ENCODE assay signal across 9 cellular contexts in the genomic region with DNA sequence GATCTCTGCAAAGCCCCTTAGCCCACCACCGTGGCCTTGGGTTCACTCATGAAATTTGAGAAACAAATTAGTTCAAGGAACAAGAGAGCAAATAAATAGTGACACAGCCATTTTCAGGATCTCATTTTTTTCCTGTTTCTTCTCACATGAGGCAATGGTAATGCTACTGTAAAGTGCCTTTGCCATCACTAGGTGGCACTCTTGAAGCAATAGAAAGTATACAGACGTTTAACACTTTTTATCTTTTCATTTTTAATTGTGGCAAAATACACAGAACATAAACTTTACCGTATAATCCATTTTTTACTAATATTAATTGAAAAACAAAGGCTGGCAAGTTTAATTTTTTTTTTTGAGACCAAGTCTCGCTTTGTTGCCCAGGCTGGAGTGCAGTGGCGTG.
DNase-seq lines count a peak whose midpoint lies in the region; TF ChIP-seq lines count a peak whose summit lies in the region.
"Had no signal": no experiment of that assay in that cellular context is flagged by ENCODE, and none has a peak within 500 bp of the region (broad histone marks: within the 10 kb centered on the region; RNA-seq: fewer than 3 reads in every experiment).

No MANE protein-coding gene starts in this region.

- DNase-seq in CD14-positive monocyte (ENCODE audit: low spot score) (no peak), caudate nucleus (lab: John Stamatoyannopoulos, UW) (peak in 6 of 61 donors; percentile 3 to 81 (median 24)), lung microvascular endothelial cell (ENCODE audit: low read depth in 2 of 2) (peak; percentile 8), D341Med (ENCODE audit: low spot score) (no peak), COR-L47 (lab: John Stamatoyannopoulos, UW) (no peak)
- DNase-seq in activated CD4-positive, alpha-beta T cell treated with anti-CD3 and anti-CD28 coated beads for 48 hours, result no peak
- DNase-seq in stimulated activated CD8-positive, alpha-beta memory T cell treated with anti-CD3 and anti-CD28 coated beads, Interleukin-4, amount 100 ng/mL, for 48 hours, result no peak
- DNase-seq: NCI-H526 treated with DMSO at 0.1 percent for 48 hours had no signal

- TF ChIP-seq CTCF in CD14-positive monocyte (IDR thresholded peaks at IDR 0.05), result peak; percentile 22
- TF ChIP-seq CTCF in LNCAP (IDR thresholded peaks at IDR 0.05), result peak; percentile 65

- no peak overlapping the region for H3K27ac Mint-ChIP-seq in CD14-positive monocyte

- H3K36me3 Mint-ChIP-seq in CD14-positive monocyte, result no peaks in the 10 kb centered on the region

- intact Hi-C loops in CD14-positive monocyte (cut with micrococcal nuclease), result no loop called here

- peak overlapping the region; percentile 33 for H3K27ac ChIP-seq in caudate nucleus (ENCODE audit: low read depth, low read length)

- H3K4me3 Mint-ChIP-seq in CD14-positive monocyte, result no peak overlapping the region

- H3K4me1 Mint-ChIP-seq in CD14-positive monocyte, result no peaks in the 10 kb centered on the region

- H3K9me3 Mint-ChIP-seq in CD14-positive monocyte, result peaks cover 9 to 37% (median 17%) of the 10 kb centered on the region in 7 donors

- peaks cover 0 to 2% (median 1%) of the 10 kb centered on the region in 3 donors for H3K27me3 Mint-ChIP-seq in CD14-positive monocyte (ENCODE audit: low read depth in 3 of 3)

Comparison
In these comparisons a context has a peak if more than half of its experiments do, and no peak if none do; other contexts are left out.
1. DNase-seq: peak in lung microvascular endothelial cell (2 of 2); none in CD14-positive monocyte (single experiment), D341Med (single experiment), COR-L47 (single experiment), activated CD4-positive, alpha-beta T cell treated with anti-CD3 and anti-CD28 coated beads for 48 hours (single experiment) and stimulated activated CD8-positive, alpha-beta memory T cell treated with anti-CD3 and anti-CD28 coated beads, Interleukin-4, amount 100 ng/mL, for 48 hours (single experiment).